1 cellular context compared by ENCODE assay signal in genomic region chr4:142160509-142160908, GRCh38.
TF ChIP-seq lines count a peak whose summit lies in the region.

No MANE protein-coding gene starts in this region.

TF ChIP-seq in H1, 55 proteins besides CTCF, POLR2A, EP300 and RAD21:
- TF ChIP-seq HDAC2 (IDR thresholded peaks at IDR 0.05; ENCODE audit: borderline replicate concordance in 1 of 2, low read depth in 2 of 2, low read length in 2 of 2) (no peak), RBBP5 (IDR thresholded peaks at IDR 0.05; ENCODE audit: borderline replicate concordance, low read depth, low read length) (no peak), PHF8 (conservative IDR thresholded peaks at IDR 0.05; ENCODE audit: low read depth, low read length) (no peak), POLR2AphosphoS5 (IDR thresholded peaks at IDR 0.05; ENCODE audit: low read depth, low read length) (no peak), EZH2 (IDR thresholded peaks at IDR 0.05; ENCODE audit: low read depth, low read length, severe bottlenecking) (no peak), E2F6 (IDR thresholded peaks at IDR 0.05) (no peak), CBX5 (IDR thresholded peaks at IDR 0.05; ENCODE audit: low read depth, low read length) (no peak), SIX5 (IDR thresholded peaks at IDR 0.05; ENCODE audit: low read depth, low read length) (no peak), SIRT6 (IDR thresholded peaks at IDR 0.05; ENCODE audit: low read length) (no peak), SAP30 (IDR thresholded peaks at IDR 0.05; ENCODE audit: insufficient read depth, insufficient replicate concordance, low read length) (no peak), MAFK (IDR thresholded peaks at IDR 0.05; ENCODE audit: low read depth, low read length) (no peak), SP4 (IDR thresholded peaks at IDR 0.05; ENCODE audit: low read length) (no peak), SRF (IDR thresholded peaks at IDR 0.05; ENCODE audit: low read depth, low read length) (no peak), EGR1 (IDR thresholded peaks at IDR 0.05; ENCODE audit: borderline replicate concordance, low read depth, low read length) (no peak), BACH1 (IDR thresholded peaks at IDR 0.05; ENCODE audit: low read length) (no peak)
